ENCODE assay signal across 9 cellular contexts in the genomic region with DNA sequence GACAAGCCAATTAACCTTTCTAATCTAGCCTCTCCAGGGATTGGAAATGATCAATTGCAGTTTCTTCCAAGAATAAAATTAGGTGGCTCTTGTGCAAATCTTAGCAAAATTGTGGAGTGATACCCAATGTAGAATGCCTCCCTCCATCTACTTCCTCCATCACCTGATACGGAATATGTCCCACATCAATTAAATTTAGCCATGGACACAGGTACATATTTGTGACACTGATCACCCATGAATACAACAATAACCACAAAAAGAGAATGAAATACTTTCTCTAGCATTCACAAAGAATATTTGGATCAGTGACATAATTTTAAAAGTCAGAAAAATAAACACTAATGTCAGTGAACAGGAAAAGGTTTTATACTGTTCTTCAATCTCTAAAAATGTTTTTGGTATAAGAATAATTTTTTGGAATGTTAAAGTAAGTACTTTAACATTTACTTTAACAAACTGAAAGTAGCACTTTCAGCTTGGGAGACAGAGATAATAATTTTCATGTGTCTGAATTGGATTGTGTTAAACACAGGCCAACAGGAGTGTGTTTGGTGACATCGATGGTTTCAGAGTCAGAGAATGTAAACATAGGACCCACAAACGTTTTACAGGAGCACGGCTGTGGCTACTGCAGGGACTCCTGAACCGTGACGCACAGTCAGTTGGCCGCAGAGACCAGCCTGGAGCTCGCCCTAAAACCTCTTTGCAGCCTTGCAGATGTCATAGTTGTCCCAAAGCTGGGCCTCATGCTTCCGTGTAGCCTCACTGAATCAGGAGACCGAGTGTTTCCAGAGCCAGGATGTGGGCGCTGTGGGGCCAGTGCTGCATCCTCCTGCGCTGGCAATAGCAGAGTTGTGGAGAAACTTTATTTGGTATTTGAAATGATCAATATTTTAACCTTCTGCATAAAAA. TPM values are rescaled to one million over a fixed set of nuclear protein-coding genes. Genes with fewer than 3 reads are reported as not detected.
A peak's percentile ranks its signal among the peaks of the same experiment; 100 is the strongest.
DNase-seq lines count a peak whose midpoint lies in the region; ATAC-seq, FAIRE-seq and TF ChIP-seq lines count a peak whose summit lies in the region.
"Had no signal": no experiment of that assay in that cellular context is flagged by ENCODE, and none has a peak within 500 bp of the region (broad histone marks: within the 10 kb centered on the region; RNA-seq: fewer than 3 reads in every experiment).

No MANE protein-coding gene starts in this region.

- FAIRE-seq in frontal cortex (lab: Jason Lieb, UNC) = no peak

- H3K36me3 ChIP-seq in GM06990 (ENCODE audit: control insufficient read depth, insufficient read depth, low read length) = no peaks in the 10 kb centered on the region

- peak; percentile 36 for DNase-seq in GM06990 (ENCODE audit: extremely low read depth, insufficient read length)
- DNase-seq in NB4 (ENCODE audit: low read depth) = peak; percentile 60
- peak; percentile 91 to 94 for DNase-seq in foreskin fibroblast
- no peak for DNase-seq in frontal cortex (ENCODE audit: low spot score in 2 of 2)
- DNase-seq in NOMO-1 (lab: John Stamatoyannopoulos, UW; ENCODE audit: unreplicated experiment in 2 of 2) = no peak
- no peak for DNase-seq in amygdala (lab: John Stamatoyannopoulos, UW)
- DNase-seq in RKO (ENCODE audit: low spot score) = no peak

- ATAC-seq in GM21825 (IDR thresholded peaks at IDR 0.05; ENCODE audit: unreplicated experiment) = peak; percentile 84

- TF ChIP-seq CTCF in GM06990 (IDR thresholded peaks at IDR 0.05; ENCODE audit: insufficient read depth, low read length, poor library complexity, severe bottlenecking) = no peak
- TF ChIP-seq CTCF in NB4 (IDR thresholded peaks at IDR 0.05; ENCODE audit: low read depth, low read length) = no peak
- no peak for TF ChIP-seq CTCF in foreskin fibroblast (IDR thresholded peaks at IDR 0.05; ENCODE audit: low read depth, low read length)

- no peak for TF ChIP-seq POLR2A in NB4 (IDR thresholded peaks at IDR 0.05; ENCODE audit: extremely low read depth, insufficient read length)

- H3K4me3 ChIP-seq in GM06990 (replicated peaks; ENCODE audit: low read depth, low read length) = no peak overlapping the region
- H3K4me3 ChIP-seq in NB4 (ENCODE audit: low read depth, low read length) = no peak overlapping the region
- peak overlapping the region; percentile 10 to 40 for H3K4me3 ChIP-seq in foreskin fibroblast (ENCODE audit: low read depth in 1 of 2, low read length in 2 of 2)
- H3K4me3 ChIP-seq: lung had no signal

- H3K27me3 ChIP-seq in GM06990 (replicated peaks; ENCODE audit: control insufficient read depth, insufficient read depth, low read length) = no peaks in the 10 kb centered on the region

RNA-seq across cellular contexts. Expression of gene RBM20, which starts 7.2 kb away (rescaled TPM):
- 0.41 TPM for total RNA-seq in frontal cortex

Comparison
In these comparisons a context has a peak if more than half of its experiments do, and no peak if none do; other contexts are left out.
1. DNase-seq: peak in GM06990 (single experiment), NB4 (single experiment) and foreskin fibroblast (2 of 2); none in frontal cortex (0 of 2), NOMO-1 (0 of 2), amygdala (0 of 56) and RKO (single experiment).
2. H3K4me3 ChIP-seq: peak in foreskin fibroblast (2 of 2); none in GM06990 (single experiment) and NB4 (single experiment).